15 cellular contexts compared by ENCODE assay signal in the genomic region with DNA sequence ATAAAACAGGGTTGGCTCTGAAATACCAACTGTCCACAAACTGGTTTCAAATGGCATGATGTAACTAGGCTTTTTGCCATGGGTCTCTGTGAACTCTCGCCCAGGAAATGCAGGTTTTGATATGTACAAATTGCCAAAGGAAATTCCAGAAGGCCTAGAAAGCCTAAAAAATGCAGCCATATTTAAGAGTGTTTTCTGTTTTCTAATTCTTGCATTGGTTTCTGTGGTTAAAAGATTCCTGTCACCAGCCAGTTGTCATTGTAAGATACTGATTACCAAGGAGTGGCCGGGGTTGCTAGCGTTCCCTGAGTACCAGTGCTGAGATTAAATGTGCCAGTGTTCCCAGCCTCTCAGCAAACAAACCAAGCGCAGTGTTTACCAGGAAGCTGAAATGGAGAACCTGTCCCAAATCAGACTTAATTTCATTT. TPM values are rescaled to one million over a fixed set of nuclear protein-coding genes. Genes with fewer than 3 reads are reported as not detected.
DNase-seq lines count a peak whose midpoint lies in the region; ATAC-seq and TF ChIP-seq lines count a peak whose summit lies in the region.
"Had no signal": no experiment of that assay in that cellular context is flagged by ENCODE, and none has a peak within 500 bp of the region (broad histone marks: within the 10 kb centered on the region; RNA-seq: fewer than 3 reads in every experiment).

No MANE protein-coding gene starts in this region.

- no peaks in the 10 kb centered on the region for H3K27me3 Mint-ChIP-seq in activated T-helper 1 cell treated with anti-CD3 and anti-CD28 coated beads, Interleukin-12 subunit alpha, Interleukin-12 subunit beta, Interleukin-2, Interleukin-4 antibody, amounts not matched to agents 30 ng/mL and 10 ng/mL and 1 ng/mL, durations not matched to agents 14 hours and 24 hours and 36 hours (ENCODE audit: insufficient read depth)

- TF ChIP-seq CTCF in RWPE2 (IDR thresholded peaks at IDR 0.05; ENCODE audit: poor library complexity, severe bottlenecking) (no peak), fibroblast of mammary gland (conservative IDR thresholded peaks at IDR 0.05; ENCODE audit: control insufficient read depth, insufficient read depth, low read depth, low read length) (no peak), parathyroid adenoma (IDR thresholded peaks at IDR 0.05) (no peak)

- H3K27ac Mint-ChIP-seq in activated T-helper 1 cell treated with anti-CD3 and anti-CD28 coated beads, Interleukin-12 subunit alpha, Interleukin-12 subunit beta, Interleukin-2, Interleukin-4 antibody, amounts not matched to agents 30 ng/mL and 10 ng/mL and 1 ng/mL, durations not matched to agents 14 hours and 24 hours and 36 hours: no peak overlapping the region

- H3K4me1 Mint-ChIP-seq in activated T-helper 1 cell treated with anti-CD3 and anti-CD28 coated beads, Interleukin-12 subunit alpha, Interleukin-12 subunit beta, Interleukin-2, Interleukin-4 antibody, amounts not matched to agents 30 ng/mL and 10 ng/mL and 1 ng/mL, durations not matched to agents 14 hours and 24 hours and 36 hours (ENCODE audit: low read depth): no peaks in the 10 kb centered on the region
- H3K4me1 Mint-ChIP-seq: central memory CD8-positive, alpha-beta T cell had no signal

- no peaks in the 10 kb centered on the region for H3K27me3 ChIP-seq in RWPE2 (ENCODE audit: insufficient read depth, poor library complexity, severe bottlenecking)
- H3K27me3 ChIP-seq in parathyroid adenoma (ENCODE audit: control insufficient read depth, insufficient read depth, low read length): no peaks in the 10 kb centered on the region
- H3K27me3 ChIP-seq: suprapubic skin had no signal

- intact Hi-C loops in activated T-helper 1 cell treated with anti-CD3 and anti-CD28 coated beads, Interleukin-12 subunit alpha, Interleukin-12 subunit beta, Interleukin-2, Interleukin-4 antibody, amounts not matched to agents 30 ng/mL and 10 ng/mL and 1 ng/mL, durations not matched to agents 14 hours and 24 hours and 36 hours (cut with micrococcal nuclease): no loop called here

- ATAC-seq in RWPE2 (ENCODE audit: low read depth): peak; percentile 67; the same call in 2 of the 3 replicates
- ATAC-seq in HG03378 (IDR thresholded peaks at IDR 0.05; ENCODE audit: unreplicated experiment): no peak

- H3K36me3 Mint-ChIP-seq in activated T-helper 1 cell treated with anti-CD3 and anti-CD28 coated beads, Interleukin-12 subunit alpha, Interleukin-12 subunit beta, Interleukin-2, Interleukin-4 antibody, amounts not matched to agents 30 ng/mL and 10 ng/mL and 1 ng/mL, durations not matched to agents 14 hours and 24 hours and 36 hours (ENCODE audit: low read depth): no peaks in the 10 kb centered on the region

- H2AFZ ChIP-seq in parathyroid adenoma: peak overlapping the region; percentile 68

- H3K79me2 ChIP-seq in parathyroid adenoma: no peaks in the 10 kb centered on the region

- no peak overlapping the region for H3K9ac ChIP-seq in parathyroid adenoma

- no peaks in the 10 kb centered on the region for H3K9me3 ChIP-seq in RWPE2 (ENCODE audit: severe bottlenecking)
- no peaks in the 10 kb centered on the region for H3K9me3 ChIP-seq in parathyroid adenoma (ENCODE audit: control insufficient read depth, low read length)
- H3K9me3 ChIP-seq: Caco-2, suprapubic skin had no signal

- H3K4me3 ChIP-seq in RWPE2 (ENCODE audit: severe bottlenecking) (no peak overlapping the region), fibroblast of mammary gland (ENCODE audit: control insufficient read depth, low read depth, low read length) (no peak overlapping the region), parathyroid adenoma (ENCODE audit: low read depth, low read length) (no peak overlapping the region)
- H3K4me3 ChIP-seq: suprapubic skin had no signal

- DNase-seq in GM04503 (ENCODE audit: low read depth) (peak; percentile 72), RWPE2 (ENCODE audit: low spot score) (no peak), fibroblast of mammary gland (ENCODE audit: low read depth) (peak; percentile 38), GM19238 (ENCODE audit: insufficient read length, low spot score) (no peak), SHP77 (lab: John Stamatoyannopoulos, UW) (no peak)
- DNase-seq in activated T-helper 1 cell treated with anti-CD3 and anti-CD28 coated beads, Interleukin-12 subunit alpha, Interleukin-12 subunit beta, Interleukin-2, Interleukin-4 antibody, amounts not matched to agents 30 ng/mL and 10 ng/mL and 1 ng/mL, durations not matched to agents 14 hours and 24 hours and 36 hours (ENCODE audit: low spot score): no peak
- DNase-seq: activated T-cell treated with anti-CD3 and anti-CD28 coated beads for 4 hours; Caco-2; hippocampal formation; stimulated activated CD4-positive, alpha-beta T cell treated with anti-CD3 and anti-CD28 coated beads, Interleukin-2, amount 100 ng/mL, for 48 hours; T1000 had no signal

- H3K36me3 ChIP-seq in RWPE2 (ENCODE audit: low read depth) (no peaks in the 10 kb centered on the region), parathyroid adenoma (ENCODE audit: control insufficient read depth, insufficient read depth, low read length) (no peaks in the 10 kb centered on the region)
- H3K36me3 ChIP-seq: suprapubic skin had no signal

- H3K4me1 ChIP-seq in RWPE2 (ENCODE audit: insufficient read depth, poor library complexity, severe bottlenecking) (peaks cover 15% of the 10 kb centered on the region), parathyroid adenoma (no peaks in the 10 kb centered on the region)
- H3K4me1 ChIP-seq: suprapubic skin had no signal

- peak overlapping the region; percentile 46 for H3K27ac ChIP-seq in RWPE2 (ENCODE audit: poor library complexity, severe bottlenecking)
- no peak overlapping the region for H3K27ac ChIP-seq in parathyroid adenoma
- H3K27ac ChIP-seq: suprapubic skin had no signal

- no peaks in the 10 kb centered on the region for H3K9me3 Mint-ChIP-seq in activated T-helper 1 cell treated with anti-CD3 and anti-CD28 coated beads, Interleukin-12 subunit alpha, Interleukin-12 subunit beta, Interleukin-2, Interleukin-4 antibody, amounts not matched to agents 30 ng/mL and 10 ng/mL and 1 ng/mL, durations not matched to agents 14 hours and 24 hours and 36 hours
- H3K9me3 Mint-ChIP-seq: central memory CD8-positive, alpha-beta T cell had no signal

- H3K4me3 Mint-ChIP-seq in activated T-helper 1 cell treated with anti-CD3 and anti-CD28 coated beads, Interleukin-12 subunit alpha, Interleukin-12 subunit beta, Interleukin-2, Interleukin-4 antibody, amounts not matched to agents 30 ng/mL and 10 ng/mL and 1 ng/mL, durations not matched to agents 14 hours and 24 hours and 36 hours: no peak overlapping the region
- H3K4me3 Mint-ChIP-seq: central memory CD8-positive, alpha-beta T cell had no signal

- H3K4me2 ChIP-seq in parathyroid adenoma (ENCODE audit: low read length): no peak overlapping the region

RNA-seq across cellular contexts. Expression of gene SORBS2, which starts 53.9 kb away (rescaled TPM):
- total RNA-seq in activated T-helper 1 cell treated with anti-CD3 and anti-CD28 coated beads, Interleukin-12 subunit alpha, Interleukin-12 subunit beta, Interleukin-2, Interleukin-4 antibody, amounts not matched to agents 30 ng/mL and 10 ng/mL and 1 ng/mL, durations not matched to agents 14 hours and 24 hours and 36 hours: not detected in 2 replicates

Comparison
In these comparisons a context has a peak if more than half of its experiments do, and no peak if none do; other contexts are left out.
1. DNase-seq: peak in GM04503 (single experiment) and fibroblast of mammary gland (single experiment); none in RWPE2 (single experiment), GM19238 (single experiment), activated T-helper 1 cell treated with anti-CD3 and anti-CD28 coated beads, Interleukin-12 subunit alpha, Interleukin-12 subunit beta, Interleukin-2, Interleukin-4 antibody, amounts not matched to agents 30 ng/mL and 10 ng/mL and 1 ng/mL, durations not matched to agents 14 hours and 24 hours and 36 hours (single experiment) and SHP77 (0 of 2).